Comparison of ENCODE assay signal across 8 cellular contexts in the genomic region with DNA sequence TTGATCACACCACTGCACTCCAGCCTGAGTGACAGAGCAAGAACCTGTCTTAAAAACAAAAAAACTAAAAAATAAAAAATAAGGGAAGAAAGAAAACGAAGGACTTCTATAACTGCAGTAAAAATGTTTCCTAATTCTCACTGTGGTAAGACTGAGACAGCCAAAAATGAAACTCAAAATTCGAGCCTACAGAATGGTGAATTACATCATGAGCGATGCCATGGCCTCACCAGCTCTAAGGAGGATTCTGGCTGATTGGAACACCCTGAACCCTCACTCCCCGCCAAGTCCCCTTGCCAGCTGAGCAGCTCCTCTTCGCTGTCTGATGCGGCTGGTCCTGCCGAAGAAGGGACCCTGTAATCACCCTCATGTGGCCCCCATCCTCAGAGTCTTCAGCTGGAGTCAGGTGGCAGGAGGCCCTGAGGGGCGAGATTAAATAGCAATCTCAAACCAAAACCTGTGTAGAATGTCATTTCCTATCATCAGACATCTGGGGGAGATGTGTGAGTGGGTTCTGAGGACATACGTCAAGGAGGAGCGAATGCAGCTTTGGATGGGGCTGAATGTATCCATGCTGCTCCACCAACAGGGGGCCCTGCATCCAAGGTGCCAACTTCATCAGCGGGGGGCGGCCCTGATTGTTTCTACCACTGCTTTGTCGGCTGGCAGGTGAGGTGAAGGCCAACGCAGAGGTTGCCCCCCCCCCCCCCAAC. TPM values are rescaled to one million over a fixed set of nuclear protein-coding genes. Genes with fewer than 3 reads are reported as not detected.
DNase-seq lines count a peak whose midpoint lies in the region; ATAC-seq and TF ChIP-seq lines count a peak whose summit lies in the region.

No MANE protein-coding gene starts in this region.

- peak; percentile 43 for TF ChIP-seq CTCF in HFF-Myc (IDR thresholded peaks at IDR 0.05; ENCODE audit: low read depth, low read length, missing control alignments)
- TF ChIP-seq CTCF in kidney epithelial cell (IDR thresholded peaks at IDR 0.05; ENCODE audit: insufficient read depth, low read length, poor library complexity, severe bottlenecking): peak; percentile 51

- no peaks in the 10 kb centered on the region for H3K27me3 ChIP-seq in kidney epithelial cell (ENCODE audit: control insufficient read depth, insufficient read depth, low read length)

- H3K4me3 ChIP-seq in HFF-Myc (replicated peaks; ENCODE audit: low read depth, low read length): no peak overlapping the region
- H3K4me3 ChIP-seq in kidney epithelial cell (ENCODE audit: low read depth, low read length): no peak overlapping the region

- H3K36me3 ChIP-seq in kidney epithelial cell (ENCODE audit: control insufficient read depth, insufficient read depth, low read length): no peaks in the 10 kb centered on the region

- no peak for ATAC-seq in GM19452 (IDR thresholded peaks at IDR 0.05; ENCODE audit: unreplicated experiment)
- no peak for ATAC-seq in GM18858 (IDR thresholded peaks at IDR 0.05; ENCODE audit: unreplicated experiment)
- ATAC-seq in GM18873 (IDR thresholded peaks at IDR 0.05; ENCODE audit: low FRiP score, unreplicated experiment): no peak

- DNase-seq in CD1c-positive myeloid dendritic cell (ENCODE audit: extremely low spot score): peak; percentile 29
- no peak for DNase-seq in HFF-Myc (ENCODE audit: extremely low read depth, low read depth)
- peak; percentile 46 for DNase-seq in activated naive CD4-positive, alpha-beta T cell treated with anti-CD3 and anti-CD28 coated beads, Interleukin-2, amount 50 U/mL, for 16 hours
- no peak for DNase-seq in kidney epithelial cell (ENCODE audit: low read depth)
- no peak for DNase-seq in NCI-H2171 treated with DMSO at 0.1 percent for 48 hours (lab: John Stamatoyannopoulos, UW)

RNA-seq across cellular contexts. Expression of a gene that starts 29.2 kb away (rescaled TPM):
- 159 and 165 TPM in 2 replicates for total RNA-seq in kidney epithelial cell

Comparison
In these comparisons a context has a peak if more than half of its experiments do, and no peak if none do; other contexts are left out.
1. DNase-seq: peak in CD1c-positive myeloid dendritic cell (single experiment) and activated naive CD4-positive, alpha-beta T cell treated with anti-CD3 and anti-CD28 coated beads, Interleukin-2, amount 50 U/mL, for 16 hours (single experiment); none in HFF-Myc (single experiment), kidney epithelial cell (single experiment) and NCI-H2171 treated with DMSO at 0.1 percent for 48 hours (single experiment).